Comparison of ENCODE assay signal across 24 cellular contexts in the genomic region with DNA sequence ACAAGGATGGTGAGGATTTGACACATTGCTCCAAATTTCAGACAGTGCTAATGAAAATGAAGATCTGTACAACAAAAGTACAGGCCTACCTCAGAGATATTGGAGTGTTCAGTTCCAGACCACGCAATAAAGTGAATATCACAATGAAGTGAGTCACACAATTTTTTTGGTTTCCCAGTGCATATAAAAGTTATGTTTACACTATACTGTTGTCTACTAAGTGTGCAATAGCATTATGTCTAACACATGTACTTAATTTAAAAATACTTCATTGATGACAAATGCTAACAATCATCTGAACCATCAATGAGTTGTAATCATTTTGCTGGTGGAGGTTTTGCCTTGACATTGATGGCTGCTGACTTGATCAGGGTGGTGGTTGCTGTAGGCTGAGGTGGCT.
"Had no signal": no experiment of that assay in that cellular context is flagged by ENCODE, and none has a peak within 500 bp of the region (broad histone marks: within the 10 kb centered on the region; RNA-seq: fewer than 3 reads in every experiment).

No MANE protein-coding gene starts in this region.

- H3K4me3 ChIP-seq: left ventricle myocardium inferior, lung, neural progenitor cell, right atrium auricular region, right lobe of liver, smooth muscle cell, suprapubic skin, thoracic aorta, tibial artery, upper lobe of right lung had no signal

- H3K9ac ChIP-seq: neural progenitor cell had no signal

- H3K9me3 ChIP-seq: left ventricle myocardium inferior, neutrophil, right atrium auricular region, right lobe of liver, suprapubic skin, thoracic aorta, tibial artery, upper lobe of right lung had no signal

- H3K27ac ChIP-seq: left ventricle myocardium inferior, neural progenitor cell, neutrophil, right atrium auricular region, right lobe of liver, suprapubic skin, thoracic aorta, tibial artery, upper lobe of right lung had no signal

- DNase-seq: hypothalamus; immature natural killer cell; kidney; left ventricle myocardium inferior; mesendoderm; naive B cell; natural killer cell; nephron progenitor cell; occipital lobe; right lobe of liver; stimulated activated CD4-positive, alpha-beta T cell treated with anti-CD3 and anti-CD28 coated beads, Interleukin-1b, Interleukin-23, amount 100 ng/mL, for 48 hours; stimulated activated CD4-positive, alpha-beta T cell treated with anti-CD3 and anti-CD28 coated beads, Interleukin-2, amount 100 ng/mL, for 48 hours; stimulated activated CD4-positive, alpha-beta T cell treated with anti-CD3 and anti-CD28 coated beads, Interleukin-4, amount 100 ng/mL, for 4 hours; stimulated activated naive B cell treated with anti-CD40 and anti-IgM and Interleukin-4, amounts not matched to agents 10 μg/mL and 1 μg/mL and 100 μg/mL, for 72 hours; tibial artery; trophoblast cell; upper lobe of right lung had no signal

- H3K27me3 ChIP-seq: neutrophil, right atrium auricular region, right lobe of liver had no signal

- H3K4me1 ChIP-seq: left ventricle myocardium inferior, right atrium auricular region, right lobe of liver, suprapubic skin, tibial artery, upper lobe of right lung had no signal

- H2AFZ ChIP-seq: neural progenitor cell had no signal

- H3K4me2 ChIP-seq: neural progenitor cell, smooth muscle cell had no signal

- H3K36me3 ChIP-seq: left ventricle myocardium inferior, neural progenitor cell, neutrophil, right lobe of liver, suprapubic skin, thoracic aorta, tibial artery, upper lobe of right lung had no signal

- ATAC-seq: natural killer cell; right lobe of liver; stimulated activated naive B cell treated with anti-CD40 and anti-IgM and Interleukin-4, amounts not matched to agents 10 μg/mL and 1 μg/mL and 100 μg/mL, for 72 hours; upper lobe of right lung had no signal
